In genomic region chr15:72195101-72195511, GRCh38 we compare ENCODE assay signal across 14 cellular contexts. TPM values are rescaled to one million over a fixed set of nuclear protein-coding genes. Genes with fewer than 3 reads are reported as not detected.
DNase-seq lines count a peak whose midpoint lies in the region; ATAC-seq and TF ChIP-seq lines count a peak whose summit lies in the region.
"Had no signal": no experiment of that assay in that cellular context is flagged by ENCODE, and none has a peak within 500 bp of the region (broad histone marks: within the 10 kb centered on the region; RNA-seq: fewer than 3 reads in every experiment).

No MANE protein-coding gene starts in this region.

- no peak for TF ChIP-seq CTCF in neural progenitor cell (IDR thresholded peaks at IDR 0.05)

- no peak overlapping the region for H3K4me2 ChIP-seq in neural progenitor cell

- H3K27ac ChIP-seq in neural progenitor cell: no peak overlapping the region
- H3K27ac ChIP-seq: right atrium auricular region, SJCRH30 had no signal

- H3K4me3 ChIP-seq in neural progenitor cell: no peak overlapping the region
- H3K4me3 ChIP-seq: right atrium auricular region, SJCRH30 had no signal

- no peak for ATAC-seq in GM21367 (IDR thresholded peaks at IDR 0.05; ENCODE audit: unreplicated experiment)
- ATAC-seq in left cardiac atrium: no peak
- ATAC-seq in natural killer cell treated with Interleukin-12 subunit alpha and Interleukin-12 subunit beta and Interleukin-15 and Interleukin-18, amount 100 ng/mL, for 72 hours: no peak

- no peak overlapping the region for H2AFZ ChIP-seq in neural progenitor cell (replicated peaks)

- H3K9me3 Mint-ChIP-seq in neural progenitor cell: no peaks in the 10 kb centered on the region
- no peaks in the 10 kb centered on the region for H3K9me3 Mint-ChIP-seq in natural killer cell treated with Interleukin-12 subunit alpha and Interleukin-12 subunit beta and Interleukin-15 and Interleukin-18, amount 100 ng/mL, for 72 hours
- H3K9me3 Mint-ChIP-seq: mesothelial cell of epicardium had no signal

- peaks cover 84% of the 10 kb centered on the region for H3K27me3 ChIP-seq in neural progenitor cell
- H3K27me3 ChIP-seq: right atrium auricular region, SJCRH30 had no signal

- H3K79me2 ChIP-seq in neural progenitor cell (ENCODE audit: low read depth): no peaks in the 10 kb centered on the region

- peaks cover 8% of the 10 kb centered on the region for H3K4me1 Mint-ChIP-seq in neural progenitor cell
- peaks cover 0 to 14% of the 10 kb centered on the region in 2 donors for H3K4me1 Mint-ChIP-seq in natural killer cell treated with Interleukin-12 subunit alpha and Interleukin-12 subunit beta and Interleukin-15 and Interleukin-18, amount 100 ng/mL, for 72 hours (ENCODE audit: low read depth in 2 of 2)

- peaks cover 13% of the 10 kb centered on the region for H3K36me3 Mint-ChIP-seq in neural progenitor cell
- H3K36me3 Mint-ChIP-seq in natural killer cell treated with Interleukin-12 subunit alpha and Interleukin-12 subunit beta and Interleukin-15 and Interleukin-18, amount 100 ng/mL, for 72 hours: no peaks in the 10 kb centered on the region

- H3F3A ChIP-seq in neural progenitor cell (ENCODE audit: low read depth): peaks cover 36% of the 10 kb centered on the region

- peaks cover 40% of the 10 kb centered on the region for H4K20me1 ChIP-seq in neural progenitor cell (ENCODE audit: low read depth)

- no peak overlapping the region for H3K4me3 Mint-ChIP-seq in neural progenitor cell
- H3K4me3 Mint-ChIP-seq in natural killer cell treated with Interleukin-12 subunit alpha and Interleukin-12 subunit beta and Interleukin-15 and Interleukin-18, amount 100 ng/mL, for 72 hours: no peak overlapping the region
- H3K4me3 Mint-ChIP-seq: mesothelial cell of epicardium had no signal

- H3K4me1 ChIP-seq in neural progenitor cell: peaks cover 8% of the 10 kb centered on the region

- no peaks in the 10 kb centered on the region for H3K9me3 ChIP-seq in neural progenitor cell (ENCODE audit: low read depth)
- H3K9me3 ChIP-seq: right atrium auricular region, SJCRH30 had no signal

- intact Hi-C loops in left cardiac atrium (cut with DNase I): no loop called here

- no peak overlapping the region for H3K27ac Mint-ChIP-seq in neural progenitor cell
- no peak overlapping the region for H3K27ac Mint-ChIP-seq in natural killer cell treated with Interleukin-12 subunit alpha and Interleukin-12 subunit beta and Interleukin-15 and Interleukin-18, amount 100 ng/mL, for 72 hours
- H3K27ac Mint-ChIP-seq: mesothelial cell of epicardium had no signal

- H3K27me3 Mint-ChIP-seq in neural progenitor cell (ENCODE audit: insufficient read depth, low read depth): peaks cover 22% of the 10 kb centered on the region
- H3K27me3 Mint-ChIP-seq in natural killer cell treated with Interleukin-12 subunit alpha and Interleukin-12 subunit beta and Interleukin-15 and Interleukin-18, amount 100 ng/mL, for 72 hours: peaks cover 7 to 14% of the 10 kb centered on the region in 2 donors

- H3K9ac ChIP-seq in neural progenitor cell: no peak overlapping the region

- H3K36me3 ChIP-seq in neural progenitor cell: no peaks in the 10 kb centered on the region

- DNase-seq in AML-193 (lab: John Stamatoyannopoulos, UW) (peak; percentile 98), Kasumi-1 (lab: John Stamatoyannopoulos, UW) (peak; percentile 91 to 93), SIG-M5 treated with dmso at 0.1 percent for 504 hours (lab: John Stamatoyannopoulos, UW; ENCODE audit: unreplicated experiment) (peak; percentile 90), kidney tubule cell (ENCODE audit: low spot score) (peak; percentile 62), neural progenitor cell (ENCODE audit: low spot score) (no peak), left cardiac atrium (no peak)
- DNase-seq in natural killer cell treated with Interleukin-12 subunit alpha and Interleukin-12 subunit beta and Interleukin-15 and Interleukin-18, amount 100 ng/mL, for 72 hours (ENCODE audit: low spot score): no peak
- DNase-seq: activated CD4-positive, alpha-beta T cell treated with anti-CD3 and anti-CD28 coated beads for 1 hour; aorta; NCI-H1930; SJCRH30 had no signal

RNA-seq across cellular contexts. Expression of gene GRAMD2A, which starts 2.5 kb away (rescaled TPM):
- total RNA-seq in neural progenitor cell (ENCODE audit: low replicate concordance) (0.40 and 0.43 TPM in 2 replicates), left cardiac atrium (not detected)
- not detected for total RNA-seq in natural killer cell treated with Interleukin-12 subunit alpha and Interleukin-12 subunit beta and Interleukin-15 and Interleukin-18, amount 100 ng/mL, for 72 hours
- total RNA-seq: SJCRH30 had no signal

RNA-seq across cellular contexts. Expression of gene PKM, which starts 35.9 kb away (rescaled TPM):
- total RNA-seq in neural progenitor cell (ENCODE audit: low replicate concordance) (1,033 and 1,163 TPM in 2 replicates), left cardiac atrium (1,000 to 10,000 TPM in 1 of 2 donors, 100 to 1,000 TPM in 1; 881 to 1,100 TPM)
- 1,000 to 10,000 TPM; 2,229 to 3,912 TPM for total RNA-seq in natural killer cell treated with Interleukin-12 subunit alpha and Interleukin-12 subunit beta and Interleukin-15 and Interleukin-18, amount 100 ng/mL, for 72 hours

Comparison
In these comparisons a context has a peak if more than half of its experiments do, and no peak if none do; other contexts are left out.
1. DNase-seq: peak in AML-193 (2 of 2), Kasumi-1 (2 of 2), SIG-M5 treated with dmso at 0.1 percent for 504 hours (single experiment) and kidney tubule cell (single experiment); none in neural progenitor cell (single experiment), left cardiac atrium (single experiment) and natural killer cell treated with Interleukin-12 subunit alpha and Interleukin-12 subunit beta and Interleukin-15 and Interleukin-18, amount 100 ng/mL, for 72 hours (single experiment).